Comparison of ENCODE assay signal across 8 cellular contexts in genomic region chr14:50116221-50116956, GRCh38. TPM values are rescaled to one million over a fixed set of nuclear protein-coding genes. Genes with fewer than 3 reads are reported as not detected.
DNase-seq lines count a peak whose midpoint lies in the region; FAIRE-seq and TF ChIP-seq lines count a peak whose summit lies in the region.

VCPKMT (minus strand) TSS chr14:50116572; CDS start chr14:50116552, 20 bp downstream.

- peaks cover 18% of the 10 kb centered on the region for H3K4me1 ChIP-seq in SJSA1 (replicated peaks)
- H3K4me1 ChIP-seq in neuron (ENCODE audit: insufficient read depth, low read length): peaks cover 11% of the 10 kb centered on the region

- H3K9me3 ChIP-seq in SJSA1 (replicated peaks) (no peaks in the 10 kb centered on the region), neuron (ENCODE audit: low read length) (no peaks in the 10 kb centered on the region)

- H3K27ac ChIP-seq in SJSA1: peak within 1 kb of the TSS; percentile 68

- peak within 1 kb of the TSS; percentile 71 for H2AFZ ChIP-seq in neuron (ENCODE audit: low read depth, low read length)

- no peak for TF ChIP-seq CTCF in HFF-Myc (IDR thresholded peaks at IDR 0.05; ENCODE audit: low read depth, low read length, missing control alignments)

- DNase-seq in GM04503 (ENCODE audit: low read depth): peak; percentile 49
- DNase-seq in HFF-Myc (ENCODE audit: extremely low read depth, low read depth): peak; percentile 63
- DNase-seq in MV-4-11 (lab: John Stamatoyannopoulos, UW): peak; percentile 88
- peak; percentile 88 to 90 for DNase-seq in SJSA1 (ENCODE audit: low read depth in 1 of 2, low spot score in 2 of 2)
- peak; percentile 87 to 97 (median 92) for DNase-seq in activated naive CD4-positive, alpha-beta T cell (lab: John Stamatoyannopoulos, UW)
- DNase-seq in frontal cortex (ENCODE audit: low spot score in 2 of 2): peak; percentile 87 to 88
- DNase-seq in stromal cell of bone marrow (ENCODE audit: low read depth): peak; percentile 83

- FAIRE-seq in frontal cortex (lab: Jason Lieb, UNC): no peak

- H3K27me3 ChIP-seq in SJSA1 (replicated peaks): no peaks in the 10 kb centered on the region
- no peaks in the 10 kb centered on the region for H3K27me3 ChIP-seq in neuron (ENCODE audit: insufficient read depth, low read length)

- H3K36me3 ChIP-seq in SJSA1: peaks cover 39% of the 10 kb centered on the region
- peaks cover 43% of the 10 kb centered on the region for H3K36me3 ChIP-seq in neuron (ENCODE audit: insufficient read depth, low read length)

- H3K4me3 ChIP-seq in HFF-Myc (replicated peaks; ENCODE audit: low read depth, low read length): peak within 1 kb of the TSS; percentile 77
- peak within 1 kb of the TSS; percentile 53 for H3K4me3 ChIP-seq in SJSA1
- peak within 1 kb of the TSS; percentile 61 for H3K4me3 ChIP-seq in neuron (ENCODE audit: low read length)

RNA-seq across cellular contexts. Expression of gene VCPKMT, which starts in this region (rescaled TPM):
- total RNA-seq in SJSA1 (2014; rRNA removed; shearing (Covaris generic)): 12.0 and 13.4 TPM in 2 replicates
- 9.8 TPM for total RNA-seq in frontal cortex

Comparison
In these comparisons a context has a peak if more than half of its experiments do, and no peak if none do; other contexts are left out.
1. Peak in every context shown above with its lines: DNase-seq, H3K4me3 ChIP-seq and H3K27ac ChIP-seq.